Comparison of ENCODE assay signal across 26 cellular contexts in genomic region chr9:74543145-74543544, GRCh38. TPM values are rescaled to one million over a fixed set of nuclear protein-coding genes. Genes with fewer than 3 reads are reported as not detected.
"Had no signal": no experiment of that assay in that cellular context is flagged by ENCODE, and none has a peak within 500 bp of the region (broad histone marks: within the 10 kb centered on the region; RNA-seq: fewer than 3 reads in every experiment).

No MANE protein-coding gene starts in this region.

- H3K36me3 Mint-ChIP-seq: naive thymus-derived CD8-positive, alpha-beta T cell; stimulated activated memory B cell treated with anti-CD40 and anti-IgM and Interleukin-4, amounts not matched to agents 10 μg/mL and 1 μg/mL and 100 μg/mL, for 72 hours had no signal

- H3K9me3 Mint-ChIP-seq: nephron progenitor cell had no signal

- H3K4me1 ChIP-seq: esophagus muscularis mucosa, right atrium auricular region, suprapubic skin, thyroid gland, vagina had no signal

- H3K27me3 ChIP-seq: esophagus muscularis mucosa, right atrium auricular region, suprapubic skin, thyroid gland, vagina had no signal

- H3K9me3 ChIP-seq: esophagus muscularis mucosa, right atrium auricular region, suprapubic skin, thyroid gland, vagina had no signal

- ATAC-seq: naive thymus-derived CD8-positive, alpha-beta T cell; sciatic nerve; stimulated activated memory B cell treated with anti-CD40 and anti-IgM and Interleukin-4, amounts not matched to agents 10 μg/mL and 1 μg/mL and 100 μg/mL, for 72 hours; stimulated activated naive CD8-positive, alpha-beta T cell treated with anti-CD3 and anti-CD28 coated beads, Interleukin-15, Interleukin-2, amounts not matched to agents 100 U/mL and 50 U/mL, for 24 hours had no signal

- H3K4me3 ChIP-seq: esophagus muscularis mucosa, lung, right atrium auricular region, smooth muscle cell, suprapubic skin, thyroid gland, vagina had no signal

- H3K4me2 ChIP-seq: smooth muscle cell had no signal

- DNase-seq: central memory CD4-positive, alpha-beta T cell; effector memory CD4-positive, alpha-beta T cell; foreskin melanocyte; mesenchymal stem cell; naive thymus-derived CD8-positive, alpha-beta T cell; nephron progenitor cell; stimulated activated CD4-positive, alpha-beta T cell treated with anti-CD3 and anti-CD28 coated beads, Interleukin-12 subunit alpha, Interleukin-12 subunit beta, amount 100 ng/mL, for 4 hours; stimulated activated CD4-positive, alpha-beta T cell treated with anti-CD3 and anti-CD28 coated beads, Interleukin-1b, Interleukin-23, amount 100 ng/mL, for 48 hours; stimulated activated CD4-positive, alpha-beta T cell treated with anti-CD3 and anti-CD28 coated beads, Interleukin-4, amount 100 ng/mL, for 24 hours; stimulated activated naive CD8-positive, alpha-beta T cell treated with anti-CD3 and anti-CD28 coated beads, Interleukin-15, Interleukin-2, amounts not matched to agents 100 U/mL and 50 U/mL, for 24 hours; thyroid gland; trophoblast cell had no signal

- H3K4me1 Mint-ChIP-seq: naive thymus-derived CD8-positive, alpha-beta T cell; stimulated activated memory B cell treated with anti-CD40 and anti-IgM and Interleukin-4, amounts not matched to agents 10 μg/mL and 1 μg/mL and 100 μg/mL, for 72 hours had no signal

- H3K4me3 Mint-ChIP-seq: naive thymus-derived CD8-positive, alpha-beta T cell; nephron progenitor cell; stimulated activated memory B cell treated with anti-CD40 and anti-IgM and Interleukin-4, amounts not matched to agents 10 μg/mL and 1 μg/mL and 100 μg/mL, for 72 hours had no signal

- H3K27ac ChIP-seq: esophagus muscularis mucosa, right atrium auricular region, suprapubic skin, thyroid gland, vagina had no signal

- H3K36me3 ChIP-seq: esophagus muscularis mucosa, right atrium auricular region, suprapubic skin, thyroid gland, vagina had no signal

- H3K27ac Mint-ChIP-seq: naive thymus-derived CD8-positive, alpha-beta T cell; nephron progenitor cell; stimulated activated memory B cell treated with anti-CD40 and anti-IgM and Interleukin-4, amounts not matched to agents 10 μg/mL and 1 μg/mL and 100 μg/mL, for 72 hours had no signal

- H3K27me3 Mint-ChIP-seq: stimulated activated memory B cell treated with anti-CD40 and anti-IgM and Interleukin-4, amounts not matched to agents 10 μg/mL and 1 μg/mL and 100 μg/mL, for 72 hours had no signal

RNA-seq across cellular contexts. Expression of gene RORB, which starts 46.0 kb away (rescaled TPM):
- total RNA-seq: endothelial cell of umbilical vein; epithelial cell of proximal tubule; myocyte; naive thymus-derived CD8-positive, alpha-beta T cell; osteocyte; pulmonary artery endothelial cell had no signal
- polyA plus RNA-seq: endothelial cell of umbilical vein, keratinocyte had no signal
